In the genomic region with DNA sequence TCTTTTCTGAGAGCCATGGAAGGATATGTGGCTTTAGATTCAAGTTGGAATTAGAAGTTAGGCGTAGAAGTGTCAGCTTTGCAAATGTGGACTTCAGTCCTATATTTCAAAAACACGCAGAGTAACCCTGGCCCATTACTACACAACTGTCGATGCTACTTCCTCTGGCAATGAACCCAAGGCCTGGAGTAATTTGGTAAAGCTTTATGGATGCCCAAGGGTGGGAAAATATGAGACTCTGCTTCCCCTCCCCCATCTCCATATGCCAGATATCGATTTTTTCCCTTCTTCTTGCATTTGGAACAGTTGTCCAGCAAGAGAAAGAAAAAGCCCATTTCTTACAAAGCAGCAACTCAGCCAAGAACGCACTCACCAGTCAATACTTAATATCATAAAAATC, we compare ENCODE assay signal across 8 cellular contexts. TPM values are rescaled to one million over a fixed set of nuclear protein-coding genes. Genes with fewer than 3 reads are reported as not detected.
DNase-seq lines count a peak whose midpoint lies in the region; ATAC-seq and TF ChIP-seq lines count a peak whose summit lies in the region.

No MANE protein-coding gene starts in this region.

- peaks cover 26% of the 10 kb centered on the region for H3F3A ChIP-seq in DOHH2 (ENCODE audit: control insufficient read depth, insufficient read depth)

- H3K9me2 ChIP-seq in DOHH2 (replicated peaks; ENCODE audit: control insufficient read depth, low read length) = no peaks in the 10 kb centered on the region

- H3K4me3 Mint-ChIP-seq in effector memory CD8-positive, alpha-beta T cell = no peak overlapping the region
- H3K4me3 Mint-ChIP-seq in progenitor cell of endocrine pancreas (ENCODE audit: low read depth) = no peak overlapping the region

- peak overlapping the region; percentile 81; the same call in 1 of the 2 replicates for H3K4me2 ChIP-seq in DOHH2 (ENCODE audit: low read length)

- DNase-seq in NCI-H82 (lab: John Stamatoyannopoulos, UW) (peak; percentile 84), progenitor cell of endocrine pancreas (ENCODE audit: low spot score, unreplicated experiment) (no peak), NCI-H2029 treated with DMSO at 0.1 percent for 48 hours (lab: John Stamatoyannopoulos, UW) (no peak), HuH-7.5 (ENCODE audit: low spot score) (no peak)
- no peak for DNase-seq in effector memory CD8-positive, alpha-beta T cell
- no peak for DNase-seq in stimulated activated CD4-positive, alpha-beta T cell treated with anti-CD3 and anti-CD28 coated beads, Interleukin-1b, Interleukin-23, amount 100 ng/mL, for 48 hours

- H3K27ac Mint-ChIP-seq in effector memory CD8-positive, alpha-beta T cell = peak overlapping the region; percentile 38 to 60
- H3K27ac Mint-ChIP-seq in progenitor cell of endocrine pancreas = peak overlapping the region; percentile 85

- H3K4me1 Mint-ChIP-seq in effector memory CD8-positive, alpha-beta T cell (ENCODE audit: low read depth in 2 of 2) = peaks cover 43% of the 10 kb centered on the region in 2 donors
- H3K4me1 Mint-ChIP-seq in progenitor cell of endocrine pancreas (ENCODE audit: low read depth) = peaks cover 35% of the 10 kb centered on the region

- H3K36me3 ChIP-seq in DOHH2 (ENCODE audit: control insufficient read depth, low read length) = 0 out of 2 replicates have a peak, but pooled peaks cover 2% of the 10 kb centered on the region

- H4K20me1 ChIP-seq in DOHH2 (ENCODE audit: control insufficient read depth, insufficient read depth, low read depth, low read length) = 0 out of 2 replicates have a peak, but pooled peaks cover 8% of the 10 kb centered on the region

- peaks cover 36% of the 10 kb centered on the region for H3K79me2 ChIP-seq in DOHH2 (ENCODE audit: control insufficient read depth, low read length)

- H3K27ac ChIP-seq in DOHH2 (ENCODE audit: low read depth, low read length) = peak overlapping the region; percentile 85

- H3K9me3 Mint-ChIP-seq in effector memory CD8-positive, alpha-beta T cell = no peaks in the 10 kb centered on the region
- no peaks in the 10 kb centered on the region for H3K9me3 Mint-ChIP-seq in progenitor cell of endocrine pancreas (ENCODE audit: low read depth)

- no peaks in the 10 kb centered on the region for H3K9me3 ChIP-seq in DOHH2 (ENCODE audit: control insufficient read depth, insufficient read depth, low read length)

- TF ChIP-seq CTCF in DOHH2 (IDR thresholded peaks at IDR 0.05; ENCODE audit: low read depth, low read length, poor library complexity, severe bottlenecking) (no peak), progenitor cell of endocrine pancreas (IDR thresholded peaks at IDR 0.05; ENCODE audit: unreplicated experiment) (no peak)

- ATAC-seq in effector memory CD8-positive, alpha-beta T cell (replicated peaks) = no peak
- ATAC-seq in GM19395 (IDR thresholded peaks at IDR 0.05; ENCODE audit: unreplicated experiment) = no peak

- peaks cover 70% of the 10 kb centered on the region for H3K4me1 ChIP-seq in DOHH2 (ENCODE audit: control insufficient read depth, low read length)

- H3K27me3 Mint-ChIP-seq in effector memory CD8-positive, alpha-beta T cell = no peaks in the 10 kb centered on the region
- H3K27me3 Mint-ChIP-seq in progenitor cell of endocrine pancreas = no peaks in the 10 kb centered on the region

- H3K4me3 ChIP-seq in DOHH2 (ENCODE audit: low read length) = no peak overlapping the region

- H3K36me3 Mint-ChIP-seq in effector memory CD8-positive, alpha-beta T cell (ENCODE audit: insufficient read depth) = peaks cover 43% of the 10 kb centered on the region
- no peaks in the 10 kb centered on the region for H3K36me3 Mint-ChIP-seq in progenitor cell of endocrine pancreas (ENCODE audit: insufficient read depth)

- no peaks in the 10 kb centered on the region for H3K27me3 ChIP-seq in DOHH2 (ENCODE audit: control insufficient read depth, low read length)

RNA-seq across cellular contexts. Expression of a gene that starts 2.9 kb away (rescaled TPM):
- 44.1 and 46.2 TPM in 2 replicates for total RNA-seq in progenitor cell of endocrine pancreas

RNA-seq across cellular contexts. Expression of a gene that starts 5.7 kb away (rescaled TPM):
- 21.6 and 23.5 TPM in 2 replicates for total RNA-seq in progenitor cell of endocrine pancreas
